In genomic region chr12:15304296-15304695, GRCh38 we compare ENCODE assay signal across 27 cellular contexts.
"Had no signal": no experiment of that assay in that cellular context is flagged by ENCODE, and none has a peak within 500 bp of the region (broad histone marks: within the 10 kb centered on the region; RNA-seq: fewer than 3 reads in every experiment).

No MANE protein-coding gene starts in this region.

- H3K9me3 ChIP-seq: suprapubic skin, testis, thoracic aorta, thyroid gland, upper lobe of left lung, upper lobe of right lung, uterus had no signal

- H3K27me3 ChIP-seq: stomach, suprapubic skin, testis, thyroid gland, tibial artery, tibial nerve, transverse colon, upper lobe of left lung, upper lobe of right lung, uterus, vagina had no signal

- DNase-seq: stimulated activated CD4-positive, alpha-beta T cell treated with anti-CD3 and anti-CD28 coated beads, Interleukin-2, amount 100 ng/mL, for 48 hours; stimulated activated CD4-positive, alpha-beta T cell treated with anti-CD3 and anti-CD28 coated beads, Interleukin-4, amount 100 ng/mL, for 1 hour; stimulated activated CD4-positive, alpha-beta T cell treated with anti-CD3 and anti-CD28 coated beads, Interleukin-4, amount 100 ng/mL, for 24 hours; stimulated activated CD4-positive, alpha-beta T cell treated with anti-CD3 and anti-CD28 coated beads, Interleukin-4, amount 100 ng/mL, for 4 hours; stimulated activated CD8-positive, alpha-beta memory T cell treated with anti-CD3 and anti-CD28 coated beads, Interleukin-4, amount 100 ng/mL, for 48 hours; stimulated activated naive B cell treated with anti-CD40 and anti-IgM and Interleukin-4, amounts not matched to agents 10 μg/mL and 1 μg/mL and 100 μg/mL, for 72 hours; stimulated activated naive CD4-positive, alpha-beta T cell; stimulated activated naive CD4-positive, alpha-beta T cell treated with Interleukin-2 at 50 U/mL for 16 hours; stimulated activated naive CD8-positive, alpha-beta T cell treated with anti-CD3 and anti-CD28 coated beads, Interleukin-15, amount 100 ng/mL, for 72 hours; stimulated activated naive CD8-positive, alpha-beta T cell treated with anti-CD3 and anti-CD28 coated beads, Interleukin-15, Interleukin-2, amounts not matched to agents 100 U/mL and 50 U/mL, for 24 hours; stomach; substantia nigra; testis; thyroid gland; tibial artery; transverse colon; trophoblast cell; upper lobe of left lung; upper lobe of right lung; uterus had no signal

- H3K4me1 ChIP-seq: stomach, suprapubic skin, testis, thyroid gland, tibial artery, tibial nerve, transverse colon, upper lobe of left lung, upper lobe of right lung, uterus, vagina had no signal

- H3K4me3 ChIP-seq: stomach, suprapubic skin, testis, thoracic aorta, thyroid gland, tibial artery, tibial nerve, transverse colon, upper lobe of left lung, upper lobe of right lung, uterus, vagina had no signal

- ATAC-seq: stimulated activated effector memory CD8-positive, alpha-beta T cell treated with anti-CD3 and anti-CD28 coated beads, Interleukin-12 subunit alpha, Interleukin-12 subunit beta, amount 100 ng/mL, for 72 hours; stimulated activated memory B cell treated with anti-CD40 and anti-IgM and Interleukin-4, amounts not matched to agents 10 μg/mL and 1 μg/mL and 100 μg/mL, for 72 hours; stimulated activated naive B cell treated with anti-CD40 and anti-IgM and Interleukin-4, amounts not matched to agents 10 μg/mL and 1 μg/mL and 100 μg/mL, for 72 hours; stimulated activated naive CD8-positive, alpha-beta T cell treated with anti-CD3 and anti-CD28 coated beads, Interleukin-15, amount 100 ng/mL, for 72 hours; stimulated activated naive CD8-positive, alpha-beta T cell treated with anti-CD3 and anti-CD28 coated beads, Interleukin-15, Interleukin-2, amounts not matched to agents 100 U/mL and 50 U/mL, for 24 hours; upper lobe of right lung had no signal

- H3K27ac ChIP-seq: stomach, suprapubic skin, testis, thoracic aorta, thyroid gland, tibial artery, tibial nerve, transverse colon, upper lobe of left lung, upper lobe of right lung, uterus, vagina had no signal

- FAIRE-seq: urothelium cell line had no signal

- H3K36me3 ChIP-seq: stomach, suprapubic skin, thoracic aorta, thyroid gland, tibial artery, tibial nerve, transverse colon, upper lobe of left lung, upper lobe of right lung, uterus, vagina had no signal
